In genomic region chr17:27633312-27634025, GRCh38 we compare ENCODE assay signal across 11 cellular contexts. TPM values are rescaled to one million over a fixed set of nuclear protein-coding genes. Genes with fewer than 3 reads are reported as not detected.
DNase-seq lines count a peak whose midpoint lies in the region; ATAC-seq and TF ChIP-seq lines count a peak whose summit lies in the region.
"Had no signal": no experiment of that assay in that cellular context is flagged by ENCODE, and none has a peak within 500 bp of the region (broad histone marks: within the 10 kb centered on the region; RNA-seq: fewer than 3 reads in every experiment).

No MANE protein-coding gene starts in this region.

- no peaks in the 10 kb centered on the region for H3K27me3 ChIP-seq in BLaER1
- H3K27me3 ChIP-seq in esophagus squamous epithelium: no peaks in the 10 kb centered on the region

- H3K9me3 ChIP-seq in BLaER1 (no peaks in the 10 kb centered on the region), esophagus squamous epithelium (no peaks in the 10 kb centered on the region)

- no peaks in the 10 kb centered on the region for H3K27me3 Mint-ChIP-seq in naive thymus-derived CD8-positive, alpha-beta T cell
- H3K27me3 Mint-ChIP-seq in activated T-helper 2 cell treated with anti-CD3 and anti-CD28 coated beads, Interferon-gamma antibody, Interleukin-2, Interleukin-4, amounts not matched to agents 10 μg/mL and 5 μg/mL and 100 μg/mL, durations not matched to agents 14 hours and 24 hours and 36 hours (ENCODE audit: low read depth): no peaks in the 10 kb centered on the region

- POLR2A ChIA-PET in naive thymus-derived CD8-positive, alpha-beta T cell (lab: Charles Lee): no interaction called here

- no peak overlapping the region for H3K9ac ChIP-seq in BLaER1
- H3K9ac ChIP-seq: parathyroid adenoma had no signal

- intact Hi-C loops in esophagus squamous epithelium (cut with DNase I): no loop called here
- intact Hi-C loops in activated T-helper 2 cell treated with anti-CD3 and anti-CD28 coated beads, Interferon-gamma antibody, Interleukin-2, Interleukin-4, amounts not matched to agents 10 μg/mL and 5 μg/mL and 100 μg/mL, durations not matched to agents 14 hours and 24 hours and 36 hours (cut with micrococcal nuclease): no loop called here

- peak overlapping the region in 2 of 10 donors; percentile 43 to 97 for H3K4me3 Mint-ChIP-seq in naive thymus-derived CD8-positive, alpha-beta T cell
- H3K4me3 Mint-ChIP-seq in activated T-helper 2 cell treated with anti-CD3 and anti-CD28 coated beads, Interferon-gamma antibody, Interleukin-2, Interleukin-4, amounts not matched to agents 10 μg/mL and 5 μg/mL and 100 μg/mL, durations not matched to agents 14 hours and 24 hours and 36 hours (ENCODE audit: low read depth): no peak overlapping the region

- no peak for ATAC-seq in naive thymus-derived CD8-positive, alpha-beta T cell
- ATAC-seq in GM21515 (IDR thresholded peaks at IDR 0.05; ENCODE audit: unreplicated experiment): no peak

- peak overlapping the region in 7 of 10 donors; percentile 27 to 96 (median 49) for H3K27ac Mint-ChIP-seq in naive thymus-derived CD8-positive, alpha-beta T cell
- no peak overlapping the region for H3K27ac Mint-ChIP-seq in activated T-helper 2 cell treated with anti-CD3 and anti-CD28 coated beads, Interferon-gamma antibody, Interleukin-2, Interleukin-4, amounts not matched to agents 10 μg/mL and 5 μg/mL and 100 μg/mL, durations not matched to agents 14 hours and 24 hours and 36 hours

- H3K27ac ChIP-seq in BLaER1 (peak overlapping the region; percentile 15; the same call in 1 of the 2 replicates), esophagus squamous epithelium (peak overlapping the region; percentile 80 to 88 (median 86))
- H3K27ac ChIP-seq: parathyroid adenoma had no signal

- H3K4me1 ChIP-seq in BLaER1 (peaks cover 66% of the 10 kb centered on the region), esophagus squamous epithelium (peaks cover 35 to 58% (median 40%) of the 10 kb centered on the region in 3 donors)
- H3K4me1 ChIP-seq: parathyroid adenoma had no signal

- DNase-seq in MV-4-11 (lab: John Stamatoyannopoulos, UW) (peak; percentile 16), esophagus squamous epithelium (lab: John Stamatoyannopoulos, UW) (no peak), ureter (ENCODE audit: low spot score) (no peak), GM19238 (ENCODE audit: insufficient read length, low spot score) (no peak)
- no peak for DNase-seq in naive thymus-derived CD8-positive, alpha-beta T cell
- no peak for DNase-seq in activated T-helper 2 cell treated with anti-CD3 and anti-CD28 coated beads, Interferon-gamma antibody, Interleukin-2, Interleukin-4, amounts not matched to agents 10 μg/mL and 5 μg/mL and 100 μg/mL, durations not matched to agents 14 hours and 24 hours and 36 hours (ENCODE audit: low spot score)
- DNase-seq: cerebellar nuclear complex, NCI-H2081 had no signal

- peak overlapping the region; percentile 92 for H3K4me2 ChIP-seq in BLaER1

- H3K9me3 Mint-ChIP-seq in naive thymus-derived CD8-positive, alpha-beta T cell: no peaks in the 10 kb centered on the region
- H3K9me3 Mint-ChIP-seq in activated T-helper 2 cell treated with anti-CD3 and anti-CD28 coated beads, Interferon-gamma antibody, Interleukin-2, Interleukin-4, amounts not matched to agents 10 μg/mL and 5 μg/mL and 100 μg/mL, durations not matched to agents 14 hours and 24 hours and 36 hours: no peaks in the 10 kb centered on the region

- peaks cover 0 to 2% (median 0%) of the 10 kb centered on the region in 3 donors for H3K36me3 Mint-ChIP-seq in naive thymus-derived CD8-positive, alpha-beta T cell
- H3K36me3 Mint-ChIP-seq in activated T-helper 2 cell treated with anti-CD3 and anti-CD28 coated beads, Interferon-gamma antibody, Interleukin-2, Interleukin-4, amounts not matched to agents 10 μg/mL and 5 μg/mL and 100 μg/mL, durations not matched to agents 14 hours and 24 hours and 36 hours (ENCODE audit: low read depth): peaks cover 17% of the 10 kb centered on the region

- no peak for TF ChIP-seq POLR2A in esophagus squamous epithelium (IDR thresholded peaks at IDR 0.05)

- H3K4me1 Mint-ChIP-seq in naive thymus-derived CD8-positive, alpha-beta T cell: peaks cover 22 to 63% (median 49%) of the 10 kb centered on the region in 4 donors
- peaks cover 39% of the 10 kb centered on the region for H3K4me1 Mint-ChIP-seq in activated T-helper 2 cell treated with anti-CD3 and anti-CD28 coated beads, Interferon-gamma antibody, Interleukin-2, Interleukin-4, amounts not matched to agents 10 μg/mL and 5 μg/mL and 100 μg/mL, durations not matched to agents 14 hours and 24 hours and 36 hours (ENCODE audit: low read depth)

- H3K4me3 ChIP-seq in BLaER1 (no peak overlapping the region), esophagus squamous epithelium (no peak overlapping the region)

- TF ChIP-seq CTCF in esophagus squamous epithelium (IDR thresholded peaks at IDR 0.05): no peak

- peaks cover 9% of the 10 kb centered on the region; the same call in 1 of the 2 replicates for H3K36me3 ChIP-seq in BLaER1
- peaks cover 0 to under 1% (median 0%) of the 10 kb centered on the region in 3 donors for H3K36me3 ChIP-seq in esophagus squamous epithelium

- H4K20me1 ChIP-seq in BLaER1: no peaks in the 10 kb centered on the region

- WGBS in esophagus squamous epithelium, 2 donors: 29 to 31% methylated on average over 8 of the region's 14 CpGs

RNA-seq across cellular contexts. Expression of gene LGALS9, which starts 2.5 kb away (rescaled TPM):
- 10 to 100 TPM; 20.2 to 76.1 (median 23.9) TPM for total RNA-seq in esophagus squamous epithelium
- total RNA-seq in naive thymus-derived CD8-positive, alpha-beta T cell: 1 to 10 TPM; 8.5 to 9.7 TPM
- polyA plus RNA-seq in naive thymus-derived CD8-positive, alpha-beta T cell: 1 to 10 TPM; 4.5 to 8.4 (median 5.2) TPM
- 80.7 TPM for total RNA-seq in ureter
- total RNA-seq in activated T-helper 2 cell treated with anti-CD3 and anti-CD28 coated beads, Interferon-gamma antibody, Interleukin-2, Interleukin-4, amounts not matched to agents 10 μg/mL and 5 μg/mL and 100 μg/mL, durations not matched to agents 14 hours and 24 hours and 36 hours: 35.1 and 35.8 TPM in 2 replicates
